ENCODE assay signal across 27 cellular contexts in the genomic region with DNA sequence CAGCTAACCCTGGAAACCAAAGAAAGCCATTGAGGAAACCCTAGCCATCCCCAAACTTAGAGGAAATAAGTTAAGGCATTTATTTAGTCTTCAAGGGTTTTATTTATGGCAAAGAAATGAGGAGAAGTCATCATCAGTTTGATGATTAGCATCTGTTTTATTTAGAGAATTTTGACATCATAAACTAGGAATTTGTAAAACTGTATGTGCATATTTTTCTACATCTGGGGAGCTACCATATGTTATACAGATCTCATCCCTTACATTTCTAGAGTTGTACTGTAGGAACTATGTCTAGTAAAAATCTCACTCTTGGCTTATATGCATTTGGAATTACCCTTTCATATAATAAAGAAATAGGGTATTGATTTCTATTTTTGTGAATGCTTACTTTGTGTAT.
"Had no signal": no experiment of that assay in that cellular context is flagged by ENCODE, and none has a peak within 500 bp of the region (broad histone marks: within the 10 kb centered on the region; RNA-seq: fewer than 3 reads in every experiment).

No MANE protein-coding gene starts in this region.

- H3K4me3 ChIP-seq: heart right ventricle, left ventricle myocardium inferior, lung, neural progenitor cell, spleen, testis had no signal

- H3K9ac ChIP-seq: neural progenitor cell had no signal

- FAIRE-seq: bronchial epithelial cell, colon, endometrium, urothelium cell line had no signal

- H3K4me1 ChIP-seq: testis had no signal

- H3K27me3 ChIP-seq: heart right ventricle, neural progenitor cell, spleen, testis had no signal

- H3K36me3 ChIP-seq: heart right ventricle, left ventricle myocardium inferior, spleen had no signal

- H3K9me3 ChIP-seq: heart right ventricle, left ventricle myocardium inferior, spleen, testis had no signal

- DNase-seq: activated CD4-positive, alpha-beta memory T cell treated with anti-CD3 and anti-CD28 coated beads for 36 hours; activated CD4-positive, alpha-beta T cell treated with anti-CD3 and anti-CD28 coated beads, Interleukin-2, amount 10 ng/mL, durations not matched to agents 24 days and 14 days; activated CD4-positive, CD25-positive, alpha-beta regulatory T cell treated with anti-CD3 and anti-CD28 coated beads, Interleukin-2, amount 50 U/mL, for 72 hours; activated CD8-positive, alpha-beta memory T cell treated with anti-CD3 and anti-CD28 coated beads, Interleukin-2, amount 50 U/mL, for 4 hours; activated effector memory CD4-positive, alpha-beta T cell treated with anti-CD3 and anti-CD28 coated beads, Interleukin-2, amount 50 U/mL, for 16 hours; activated naive CD4-positive, alpha-beta T cell treated with anti-CD3 and anti-CD28 coated beads, Interleukin-2, amount 10 ng/mL, durations not matched to agents 7 days and 5 days; activated T-cell treated with anti-CD3 and anti-CD28 coated beads, Interleukin-2, amount 50 U/mL, for 1 hour; dermis blood vessel endothelial cell; effector CD4-positive, alpha-beta T cell; foreskin melanocyte; heart right ventricle; left ventricle myocardium inferior; mesendoderm; natural killer cell; occipital lobe; posterior cingulate gyrus; right cardiac atrium; spleen; stimulated activated naive CD8-positive, alpha-beta T cell treated with anti-CD3 and anti-CD28 coated beads, Interleukin-15, Interleukin-2, amounts not matched to agents 100 U/mL and 50 U/mL, for 24 hours; T-helper 2 cell; testis had no signal
